In genomic region chr7:18505870-18506460, GRCh38 we compare ENCODE assay signal across 8 cellular contexts. TPM values are rescaled to one million over a fixed set of nuclear protein-coding genes. Genes with fewer than 3 reads are reported as not detected.
DNase-seq lines count a peak whose midpoint lies in the region; ATAC-seq and TF ChIP-seq lines count a peak whose summit lies in the region.

No MANE protein-coding gene starts in this region.

- DNase-seq in AG08395 (ENCODE audit: low spot score) (peak; percentile 50), coronary artery (ENCODE audit: low spot score) (no peak), NCI-H1694 treated with DMSO at 0.1 percent for 48 hours (lab: John Stamatoyannopoulos, UW) (no peak), iPS-NIHi7 (ENCODE audit: extremely low spot score) (no peak)
- DNase-seq in CD8-positive, alpha-beta memory T cell: no peak
- no peak for DNase-seq in activated T-cell treated with anti-CD3 and anti-CD28 coated beads, Interleukin-2, amount 50 U/mL, for 72 hours

- H3K27me3 Mint-ChIP-seq in CD8-positive, alpha-beta memory T cell: no peaks in the 10 kb centered on the region
- H3K27me3 Mint-ChIP-seq in activated T-cell treated with anti-CD3 and anti-CD28 coated beads, Interleukin-2, amount 50 U/mL, for 72 hours (ENCODE audit: low read depth): no peaks in the 10 kb centered on the region

- H3K9me3 ChIP-seq in CD8-positive, alpha-beta memory T cell (ENCODE audit: low read length): no peaks in the 10 kb centered on the region

- ATAC-seq in GM19372 (IDR thresholded peaks at IDR 0.05; ENCODE audit: low read depth, unreplicated experiment) (peak; percentile 49), HG03378 (IDR thresholded peaks at IDR 0.05; ENCODE audit: unreplicated experiment) (peak; percentile 66)
- no peak for ATAC-seq in activated T-cell treated with anti-CD3 and anti-CD28 coated beads, Interleukin-2, amount 50 U/mL, for 72 hours (replicated peaks in 1 of 2)

- POLR2A ChIA-PET in CD8-positive, alpha-beta memory T cell (lab: Charles Lee): no interaction called here

- peak overlapping the region; percentile 50 to 79 for H3K27ac ChIP-seq in coronary artery
- H3K27ac ChIP-seq in CD8-positive, alpha-beta memory T cell (ENCODE audit: low read depth, low read length): no peak overlapping the region

- CTCF ChIA-PET in CD8-positive, alpha-beta memory T cell (lab: Charles Lee): no interaction called here

- H3K9me3 Mint-ChIP-seq in CD8-positive, alpha-beta memory T cell: peaks cover 0 to 4% (median 0%) of the 10 kb centered on the region in 5 donors
- H3K9me3 Mint-ChIP-seq in activated T-cell treated with anti-CD3 and anti-CD28 coated beads, Interleukin-2, amount 50 U/mL, for 72 hours: no peaks in the 10 kb centered on the region

- no peak for TF ChIP-seq CTCF in coronary artery (IDR thresholded peaks at IDR 0.05)

- no peaks in the 10 kb centered on the region for H3K36me3 Mint-ChIP-seq in CD8-positive, alpha-beta memory T cell
- H3K36me3 Mint-ChIP-seq in activated T-cell treated with anti-CD3 and anti-CD28 coated beads, Interleukin-2, amount 50 U/mL, for 72 hours (ENCODE audit: insufficient read depth in 2 of 2): no peaks in the 10 kb centered on the region

- no peak overlapping the region for H3K4me3 Mint-ChIP-seq in CD8-positive, alpha-beta memory T cell
- no peak overlapping the region for H3K4me3 Mint-ChIP-seq in activated T-cell treated with anti-CD3 and anti-CD28 coated beads, Interleukin-2, amount 50 U/mL, for 72 hours

- H3K36me3 ChIP-seq in CD8-positive, alpha-beta memory T cell (ENCODE audit: insufficient read depth, low read length): no peaks in the 10 kb centered on the region

- H3K4me1 Mint-ChIP-seq in CD8-positive, alpha-beta memory T cell: peaks cover 3 to 5% (median 4%) of the 10 kb centered on the region in 3 donors
- peaks cover 8% of the 10 kb centered on the region for H3K4me1 Mint-ChIP-seq in activated T-cell treated with anti-CD3 and anti-CD28 coated beads, Interleukin-2, amount 50 U/mL, for 72 hours (ENCODE audit: low read depth)

- H3K27ac Mint-ChIP-seq in CD8-positive, alpha-beta memory T cell: no peak overlapping the region
- H3K27ac Mint-ChIP-seq in activated T-cell treated with anti-CD3 and anti-CD28 coated beads, Interleukin-2, amount 50 U/mL, for 72 hours: no peak overlapping the region

- peak overlapping the region; percentile 1 for H3K4me3 ChIP-seq in coronary artery
- H3K4me3 ChIP-seq in CD8-positive, alpha-beta memory T cell (ENCODE audit: low read length): no peak overlapping the region

- no peaks in the 10 kb centered on the region for H3K27me3 ChIP-seq in CD8-positive, alpha-beta memory T cell (ENCODE audit: insufficient read depth, low read length, poor library complexity, severe bottlenecking)

- no peaks in the 10 kb centered on the region for H3K4me1 ChIP-seq in CD8-positive, alpha-beta memory T cell (ENCODE audit: insufficient read depth, low read length)

RNA-seq across cellular contexts. Expression of gene HDAC9, which starts 10.4 kb away (rescaled TPM):
- total RNA-seq in CD8-positive, alpha-beta memory T cell: 1 to 10 TPM; 2.5 to 3.2 TPM
- 5.0 TPM for polyA plus RNA-seq in CD8-positive, alpha-beta memory T cell
- 1 to 10 TPM in 1 of 2 donors, under 1 TPM in 1; 0.55 to 2.9 TPM for total RNA-seq in activated T-cell treated with anti-CD3 and anti-CD28 coated beads, Interleukin-2, amount 50 U/mL, for 72 hours

Comparison
In these comparisons a context has a peak if more than half of its experiments do, and no peak if none do; other contexts are left out.
1. ATAC-seq: peak in GM19372 (single experiment) and HG03378 (single experiment); none in activated T-cell treated with anti-CD3 and anti-CD28 coated beads, Interleukin-2, amount 50 U/mL, for 72 hours (0 of 2).